In the genomic region with DNA sequence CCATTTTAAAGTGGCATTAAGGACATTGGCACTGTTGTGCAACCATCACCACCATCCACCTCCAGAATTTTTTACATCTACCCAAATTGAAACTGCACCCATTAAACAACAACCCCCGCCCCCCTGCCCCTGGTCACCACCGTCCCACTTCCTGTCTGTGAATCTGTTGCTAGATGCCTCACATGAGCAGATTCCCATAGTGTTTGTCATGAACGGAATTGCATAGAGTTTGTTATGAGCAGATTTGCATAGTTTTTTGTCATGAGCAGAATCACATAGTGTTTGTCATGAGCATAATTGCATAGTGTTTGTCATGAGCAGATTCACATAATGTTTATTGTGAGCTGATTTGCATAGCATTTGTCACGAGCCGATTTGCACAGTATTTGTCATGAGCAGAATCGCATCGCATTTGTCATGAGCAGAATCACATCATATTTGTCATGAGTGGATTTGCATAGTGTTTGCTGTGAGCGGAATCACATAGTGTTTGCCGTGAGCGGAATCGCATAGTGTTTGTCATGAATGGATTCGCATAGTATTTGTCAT, we compare ENCODE assay signal across 21 cellular contexts. TPM values are rescaled to one million over a fixed set of nuclear protein-coding genes. Genes with fewer than 3 reads are reported as not detected.
DNase-seq lines count a peak whose midpoint lies in the region; ATAC-seq and TF ChIP-seq lines count a peak whose summit lies in the region.
"Had no signal": no experiment of that assay in that cellular context is flagged by ENCODE, and none has a peak within 500 bp of the region (broad histone marks: within the 10 kb centered on the region; RNA-seq: fewer than 3 reads in every experiment).

No MANE protein-coding gene starts in this region.

- no peak overlapping the region for H3K4me3 Mint-ChIP-seq in T-helper 1 cell treated with Interleukin-12 subunit alpha and Interleukin-12 subunit beta and Interleukin-4 antibody, amounts not matched to agents 30 μg/mL and 1 μg/mL, for 36 hours
- H3K4me3 Mint-ChIP-seq in central memory CD8-positive, alpha-beta T cell = no peak overlapping the region
- H3K4me3 Mint-ChIP-seq: CD8-positive, alpha-beta memory T cell; GM23338; T-helper 17 cell had no signal

- intact Hi-C loops in mucosa of descending colon (cut with DNase I, micrococcal nuclease) = no loop called here

- H3K9me3 ChIP-seq in mucosa of descending colon = no peaks in the 10 kb centered on the region
- H3K9me3 ChIP-seq: BLaER1 had no signal

- H3K27me3 Mint-ChIP-seq in T-helper 1 cell treated with Interleukin-12 subunit alpha and Interleukin-12 subunit beta and Interleukin-4 antibody, amounts not matched to agents 30 μg/mL and 1 μg/mL, for 36 hours (ENCODE audit: low read depth) = peaks cover 17% of the 10 kb centered on the region
- H3K27me3 Mint-ChIP-seq in central memory CD8-positive, alpha-beta T cell = peaks cover 31% of the 10 kb centered on the region

- H3K4me3 ChIP-seq in NB4 (ENCODE audit: low read depth, low read length) (no peak overlapping the region), mucosa of descending colon (no peak overlapping the region)
- H3K4me3 ChIP-seq: BLaER1, GM23338 had no signal

- peak overlapping the region; percentile 17 for H3K27ac Mint-ChIP-seq in T-helper 1 cell treated with Interleukin-12 subunit alpha and Interleukin-12 subunit beta and Interleukin-4 antibody, amounts not matched to agents 30 μg/mL and 1 μg/mL, for 36 hours
- H3K27ac Mint-ChIP-seq in central memory CD8-positive, alpha-beta T cell (ENCODE audit: low read depth) = no peak overlapping the region
- H3K27ac Mint-ChIP-seq: CD8-positive, alpha-beta memory T cell; GM23338; T-helper 17 cell had no signal

- no peak for TF ChIP-seq CTCF in NB4 (IDR thresholded peaks at IDR 0.05; ENCODE audit: low read depth, low read length)
- TF ChIP-seq CTCF in mucosa of descending colon (IDR thresholded peaks at IDR 0.05) = no peak

- DNase-seq in T-helper 1 cell (no peak), NB4 (ENCODE audit: low read depth) (peak; percentile 27), H4 (ENCODE audit: low spot score) (no peak), mucosa of descending colon (no peak), NCI-H2227 treated with DMSO at 0.1 percent for 48 hours (lab: John Stamatoyannopoulos, UW) (no peak)
- DNase-seq in central memory CD8-positive, alpha-beta T cell (ENCODE audit: low spot score in 2 of 2) = no peak
- DNase-seq: 8988T; CD8-positive, alpha-beta memory T cell; EL; KBM-7; NCI-H1092 treated with DMSO at 0.1 percent for 48 hours; NCI-H2081 treated with DMSO at 0.1 percent for 48 hours; NCI-H226; NCI-H69; SHP77 treated with DMSO at 0.1 percent for 48 hours; T-helper 17 cell had no signal

- peak; percentile 70 for ATAC-seq in central memory CD8-positive, alpha-beta T cell (replicated peaks; ENCODE audit: extremely low read depth, poor library complexity, severe bottlenecking)
- ATAC-seq in mucosa of descending colon (no peak), GM19324 (IDR thresholded peaks at IDR 0.05; ENCODE audit: low FRiP score, unreplicated experiment) (no peak)
- ATAC-seq: GM23338, SK-N-SH treated with all-trans-retinoic acid at 6 μM for 48 hours, T-helper 17 cell had no signal

- no peaks in the 10 kb centered on the region for H3K9me3 Mint-ChIP-seq in T-helper 1 cell treated with Interleukin-12 subunit alpha and Interleukin-12 subunit beta and Interleukin-4 antibody, amounts not matched to agents 30 μg/mL and 1 μg/mL, for 36 hours
- H3K9me3 Mint-ChIP-seq in central memory CD8-positive, alpha-beta T cell = no peaks in the 10 kb centered on the region
- H3K9me3 Mint-ChIP-seq: CD8-positive, alpha-beta memory T cell had no signal

- no peaks in the 10 kb centered on the region for H3K36me3 Mint-ChIP-seq in T-helper 1 cell treated with Interleukin-12 subunit alpha and Interleukin-12 subunit beta and Interleukin-4 antibody, amounts not matched to agents 30 μg/mL and 1 μg/mL, for 36 hours (ENCODE audit: low read depth)
- H3K36me3 Mint-ChIP-seq in central memory CD8-positive, alpha-beta T cell (ENCODE audit: insufficient read depth) = peaks cover 2% of the 10 kb centered on the region
- H3K36me3 Mint-ChIP-seq: CD8-positive, alpha-beta memory T cell had no signal

- no peaks in the 10 kb centered on the region for H3K36me3 ChIP-seq in mucosa of descending colon (ENCODE audit: low read depth)
- H3K36me3 ChIP-seq: BLaER1 had no signal

- peaks cover 6% of the 10 kb centered on the region for H3K4me1 ChIP-seq in mucosa of descending colon (ENCODE audit: low read depth)
- H3K4me1 ChIP-seq: BLaER1 had no signal

- TF ChIP-seq POLR2A in NB4 (IDR thresholded peaks at IDR 0.05; ENCODE audit: extremely low read depth, insufficient read length) = no peak

- H3K4me1 Mint-ChIP-seq in T-helper 1 cell treated with Interleukin-12 subunit alpha and Interleukin-12 subunit beta and Interleukin-4 antibody, amounts not matched to agents 30 μg/mL and 1 μg/mL, for 36 hours (ENCODE audit: low read depth) = peaks cover 13% of the 10 kb centered on the region
- peaks cover 11% of the 10 kb centered on the region for H3K4me1 Mint-ChIP-seq in central memory CD8-positive, alpha-beta T cell

RNA-seq across cellular contexts. Expression of gene GTF3A, which starts 54.0 kb away (rescaled TPM):
- total RNA-seq in H4 (2014; rRNA removed; shearing (Covaris generic)) = 126 and 169 TPM in 2 replicates
- 10 to 100 TPM; 32.4 to 70.7 (median 43.0) TPM for total RNA-seq in mucosa of descending colon
